1 cellular context compared by ENCODE assay signal in genomic region chr14:20799955-20800544, GRCh38.
TF ChIP-seq lines count a peak whose summit lies in the region.

No MANE protein-coding gene starts in this region.

TF ChIP-seq in K562, 482 proteins besides CTCF, POLR2A, EP300 and RAD21 (continued from another document and continues in another):
- no peak for TF ChIP-seq HMGN3 (IDR thresholded peaks at IDR 0.05; ENCODE audit: borderline replicate concordance, extremely low read depth, insufficient read length, low read depth, low read length)
- TF ChIP-seq ESRRA (IDR thresholded peaks at IDR 0.05; ENCODE audit: borderline replicate concordance, low read depth), result no peak
- TF ChIP-seq, protein P1, sequence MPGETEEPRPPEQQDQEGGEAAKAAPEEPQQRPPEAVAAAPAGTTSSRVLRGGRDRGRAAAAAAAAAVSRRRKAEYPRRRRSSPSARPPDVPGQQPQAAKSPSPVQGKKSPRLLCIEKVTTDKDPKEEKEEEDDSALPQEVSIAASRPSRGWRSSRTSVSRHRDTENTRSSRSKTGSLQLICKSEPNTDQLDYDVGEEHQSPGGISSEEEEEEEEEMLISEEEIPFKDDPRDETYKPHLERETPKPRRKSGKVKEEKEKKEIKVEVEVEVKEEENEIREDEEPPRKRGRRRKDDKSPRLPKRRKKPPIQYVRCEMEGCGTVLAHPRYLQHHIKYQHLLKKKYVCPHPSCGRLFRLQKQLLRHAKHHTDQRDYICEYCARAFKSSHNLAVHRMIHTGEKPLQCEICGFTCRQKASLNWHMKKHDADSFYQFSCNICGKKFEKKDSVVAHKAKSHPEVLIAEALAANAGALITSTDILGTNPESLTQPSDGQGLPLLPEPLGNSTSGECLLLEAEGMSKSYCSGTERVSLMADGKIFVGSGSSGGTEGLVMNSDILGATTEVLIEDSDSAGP (CRISPR knock-in tag; IDR thresholded peaks at IDR 0.05), result no peak
- TF ChIP-seq, protein P2, sequence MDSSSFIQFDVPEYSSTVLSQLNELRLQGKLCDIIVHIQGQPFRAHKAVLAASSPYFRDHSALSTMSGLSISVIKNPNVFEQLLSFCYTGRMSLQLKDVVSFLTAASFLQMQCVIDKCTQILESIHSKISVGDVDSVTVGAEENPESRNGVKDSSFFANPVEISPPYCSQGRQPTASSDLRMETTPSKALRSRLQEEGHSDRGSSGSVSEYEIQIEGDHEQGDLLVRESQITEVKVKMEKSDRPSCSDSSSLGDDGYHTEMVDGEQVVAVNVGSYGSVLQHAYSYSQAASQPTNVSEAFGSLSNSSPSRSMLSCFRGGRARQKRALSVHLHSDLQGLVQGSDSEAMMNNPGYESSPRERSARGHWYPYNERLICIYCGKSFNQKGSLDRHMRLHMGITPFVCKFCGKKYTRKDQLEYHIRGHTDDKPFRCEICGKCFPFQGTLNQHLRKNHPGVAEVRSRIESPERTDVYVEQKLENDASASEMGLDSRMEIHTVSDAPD (CRISPR knock-in tag; IDR thresholded peaks at IDR 0.05), result no peak
- no peak for TF ChIP-seq MIER1 (IDR thresholded peaks at IDR 0.05; ENCODE audit: low read depth)
- no peak for TF ChIP-seq ZNF212 (CRISPR knock-in tag; IDR thresholded peaks at IDR 0.05)
- no peak for TF ChIP-seq SRSF7 (optimal IDR thresholded peaks at IDR 0.05; ENCODE audit: low read depth, low read length)
- TF ChIP-seq ZNF699 (CRISPR knock-in tag; IDR thresholded peaks at IDR 0.05; ENCODE audit: insufficient replicate concordance), result no peak
- TF ChIP-seq ZNF23 (CRISPR knock-in tag; IDR thresholded peaks at IDR 0.05), result no peak
- 0 out of 2 replicates have a peak, but pooled peaks have one; percentile 19 for TF ChIP-seq PHF8 (IDR thresholded peaks at IDR 0.05; ENCODE audit: borderline replicate concordance, low read length)
- no peak for TF ChIP-seq TRIM24 (IDR thresholded peaks at IDR 0.05)
- TF ChIP-seq TRIM25 (IDR thresholded peaks at IDR 0.05; ENCODE audit: borderline replicate concordance), result no peak
- no peak for TF ChIP-seq GABPB1 (CRISPR knock-in tag; IDR thresholded peaks at IDR 0.05)
- TF ChIP-seq E2F3 (CRISPR knock-in tag; IDR thresholded peaks at IDR 0.05), result no peak
- TF ChIP-seq ZFX (CRISPR knock-in tag; IDR thresholded peaks at IDR 0.05), result no peak
- no peak for TF ChIP-seq GMEB1 (CRISPR knock-in tag; IDR thresholded peaks at IDR 0.05)
- no peak for TF ChIP-seq CREB5 (CRISPR knock-in tag; IDR thresholded peaks at IDR 0.05)
- TF ChIP-seq ZNF696 (CRISPR knock-in tag; conservative IDR thresholded peaks at IDR 0.05), result no peak
- TF ChIP-seq PURB (CRISPR knock-in tag; IDR thresholded peaks at IDR 0.05; ENCODE audit: low read depth), result no peak
- TF ChIP-seq PPARD (CRISPR knock-in tag; IDR thresholded peaks at IDR 0.05), result no peak
- TF ChIP-seq BCL6 (CRISPR knock-in tag; IDR thresholded peaks at IDR 0.05), result no peak
- 0 out of 4 replicates have a peak, but pooled peaks of 1 of the 2 experiments have one; percentile 10 for TF ChIP-seq TBL1XR1 (IDR thresholded peaks at IDR 0.05; ENCODE audit: low read length in 2 of 2)
- TF ChIP-seq GTF2E2 (tag; IDR thresholded peaks at IDR 0.05), result no peak
- TF ChIP-seq ATF7 (IDR thresholded peaks at IDR 0.05), result no peak
- TF ChIP-seq SMARCA4 (IDR thresholded peaks at IDR 0.05), result peak; percentile 7
- peak; percentile 33 to 45; a peak in 3 of 4 replicates for TF ChIP-seq KDM1A (IDR thresholded peaks at IDR 0.05)
- no peak for TF ChIP-seq TAF1 (IDR thresholded peaks at IDR 0.05; ENCODE audit: control insufficient read depth, extremely low read depth, insufficient read depth, low read length, severe bottlenecking)
- no peak for TF ChIP-seq BCOR (IDR thresholded peaks at IDR 0.05)
- no peak for TF ChIP-seq SAP30 (IDR thresholded peaks at IDR 0.05; ENCODE audit: borderline replicate concordance, insufficient read depth, low read depth, low read length, poor library complexity, severe bottlenecking)
- TF ChIP-seq ZNF589 (CRISPR knock-in tag; IDR thresholded peaks at IDR 0.05; ENCODE audit: low read depth), result no peak
- no peak for TF ChIP-seq PRMT5 (CRISPR knock-in tag; IDR thresholded peaks at IDR 0.05)
- no peak for TF ChIP-seq ZNF280B (CRISPR knock-in tag; IDR thresholded peaks at IDR 0.05)
- TF ChIP-seq CHD2 (IDR thresholded peaks at IDR 0.05; ENCODE audit: low read depth, low read length), result no peak
- no peak for TF ChIP-seq KLF6 (CRISPR knock-in tag; IDR thresholded peaks at IDR 0.05; ENCODE audit: borderline replicate concordance)
- TF ChIP-seq CEBPZ (IDR thresholded peaks at IDR 0.05; ENCODE audit: borderline replicate concordance, low read depth, low read length), result no peak
- TF ChIP-seq PTBP1 (IDR thresholded peaks at IDR 0.05; ENCODE audit: low read depth, low read length), result no peak
- TF ChIP-seq GTF2F1 (IDR thresholded peaks at IDR 0.05; ENCODE audit: low read depth, low read length), result no peak
- no peak for TF ChIP-seq ZBTB40 (IDR thresholded peaks at IDR 0.05)
- no peak for TF ChIP-seq ZBTB40 (CRISPR knock-in tag; IDR thresholded peaks at IDR 0.05)
- no peak for TF ChIP-seq NFIX (CRISPR knock-in tag; IDR thresholded peaks at IDR 0.05; ENCODE audit: low read depth)
- no peak for TF ChIP-seq CAMTA2 (CRISPR knock-in tag; conservative IDR thresholded peaks at IDR 0.05)
- TF ChIP-seq POLR3A (IDR thresholded peaks at IDR 0.05; ENCODE audit: borderline replicate concordance, extremely low read depth, insufficient read depth, insufficient read length), result no peak
- no peak for TF ChIP-seq HMG20B (CRISPR knock-in tag; IDR thresholded peaks at IDR 0.05)
